1 cellular context compared by ENCODE assay signal in genomic region chr10:22386396-22386928, GRCh38.
TF ChIP-seq lines count a peak whose summit lies in the region.

No MANE protein-coding gene starts in this region.

TF ChIP-seq in K562, 482 proteins besides CTCF, POLR2A, EP300 and RAD21 (continued from another document and continues in another):
- TF ChIP-seq NELFE (IDR thresholded peaks at IDR 0.05; ENCODE audit: insufficient read depth, insufficient read length), result no peak
- TF ChIP-seq, protein P1, sequence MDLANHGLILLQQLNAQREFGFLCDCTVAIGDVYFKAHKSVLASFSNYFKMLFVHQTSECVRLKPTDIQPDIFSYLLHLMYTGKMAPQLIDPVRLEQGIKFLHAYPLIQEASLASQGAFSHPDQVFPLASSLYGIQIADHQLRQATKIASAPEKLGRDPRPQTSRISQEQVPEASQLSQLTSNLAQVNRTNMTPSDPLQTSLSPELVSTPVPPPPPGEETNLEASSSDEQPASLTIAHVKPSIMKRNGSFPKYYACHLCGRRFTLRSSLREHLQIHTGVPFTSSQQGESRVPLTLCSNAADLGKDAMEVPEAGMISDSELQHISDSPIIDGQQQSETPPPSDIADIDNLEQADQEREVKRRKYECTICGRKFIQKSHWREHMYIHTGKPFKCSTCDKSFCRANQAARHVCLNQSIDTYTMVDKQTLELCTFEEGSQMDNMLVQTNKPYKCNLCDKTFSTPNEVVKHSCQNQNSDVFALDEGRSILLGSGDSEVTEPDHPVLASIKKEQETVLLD (IDR thresholded peaks at IDR 0.05), result no peak
- no peak for TF ChIP-seq NFIC (IDR thresholded peaks at IDR 0.05)
- TF ChIP-seq, protein P2, sequence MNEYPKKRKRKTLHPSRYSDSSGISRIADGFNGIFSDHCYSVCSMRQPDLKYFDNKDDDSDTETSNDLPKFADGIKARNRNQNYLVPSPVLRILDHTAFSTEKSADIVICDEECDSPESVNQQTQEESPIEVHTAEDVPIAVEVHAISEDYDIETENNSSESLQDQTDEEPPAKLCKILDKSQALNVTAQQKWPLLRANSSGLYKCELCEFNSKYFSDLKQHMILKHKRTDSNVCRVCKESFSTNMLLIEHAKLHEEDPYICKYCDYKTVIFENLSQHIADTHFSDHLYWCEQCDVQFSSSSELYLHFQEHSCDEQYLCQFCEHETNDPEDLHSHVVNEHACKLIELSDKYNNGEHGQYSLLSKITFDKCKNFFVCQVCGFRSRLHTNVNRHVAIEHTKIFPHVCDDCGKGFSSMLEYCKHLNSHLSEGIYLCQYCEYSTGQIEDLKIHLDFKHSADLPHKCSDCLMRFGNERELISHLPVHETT (CRISPR knock-in tag; conservative IDR thresholded peaks at IDR 0.05 in 1 of 2, IDR thresholded peaks at IDR 0.05 in 1 of 2), result no peak
- TF ChIP-seq, protein P3, sequence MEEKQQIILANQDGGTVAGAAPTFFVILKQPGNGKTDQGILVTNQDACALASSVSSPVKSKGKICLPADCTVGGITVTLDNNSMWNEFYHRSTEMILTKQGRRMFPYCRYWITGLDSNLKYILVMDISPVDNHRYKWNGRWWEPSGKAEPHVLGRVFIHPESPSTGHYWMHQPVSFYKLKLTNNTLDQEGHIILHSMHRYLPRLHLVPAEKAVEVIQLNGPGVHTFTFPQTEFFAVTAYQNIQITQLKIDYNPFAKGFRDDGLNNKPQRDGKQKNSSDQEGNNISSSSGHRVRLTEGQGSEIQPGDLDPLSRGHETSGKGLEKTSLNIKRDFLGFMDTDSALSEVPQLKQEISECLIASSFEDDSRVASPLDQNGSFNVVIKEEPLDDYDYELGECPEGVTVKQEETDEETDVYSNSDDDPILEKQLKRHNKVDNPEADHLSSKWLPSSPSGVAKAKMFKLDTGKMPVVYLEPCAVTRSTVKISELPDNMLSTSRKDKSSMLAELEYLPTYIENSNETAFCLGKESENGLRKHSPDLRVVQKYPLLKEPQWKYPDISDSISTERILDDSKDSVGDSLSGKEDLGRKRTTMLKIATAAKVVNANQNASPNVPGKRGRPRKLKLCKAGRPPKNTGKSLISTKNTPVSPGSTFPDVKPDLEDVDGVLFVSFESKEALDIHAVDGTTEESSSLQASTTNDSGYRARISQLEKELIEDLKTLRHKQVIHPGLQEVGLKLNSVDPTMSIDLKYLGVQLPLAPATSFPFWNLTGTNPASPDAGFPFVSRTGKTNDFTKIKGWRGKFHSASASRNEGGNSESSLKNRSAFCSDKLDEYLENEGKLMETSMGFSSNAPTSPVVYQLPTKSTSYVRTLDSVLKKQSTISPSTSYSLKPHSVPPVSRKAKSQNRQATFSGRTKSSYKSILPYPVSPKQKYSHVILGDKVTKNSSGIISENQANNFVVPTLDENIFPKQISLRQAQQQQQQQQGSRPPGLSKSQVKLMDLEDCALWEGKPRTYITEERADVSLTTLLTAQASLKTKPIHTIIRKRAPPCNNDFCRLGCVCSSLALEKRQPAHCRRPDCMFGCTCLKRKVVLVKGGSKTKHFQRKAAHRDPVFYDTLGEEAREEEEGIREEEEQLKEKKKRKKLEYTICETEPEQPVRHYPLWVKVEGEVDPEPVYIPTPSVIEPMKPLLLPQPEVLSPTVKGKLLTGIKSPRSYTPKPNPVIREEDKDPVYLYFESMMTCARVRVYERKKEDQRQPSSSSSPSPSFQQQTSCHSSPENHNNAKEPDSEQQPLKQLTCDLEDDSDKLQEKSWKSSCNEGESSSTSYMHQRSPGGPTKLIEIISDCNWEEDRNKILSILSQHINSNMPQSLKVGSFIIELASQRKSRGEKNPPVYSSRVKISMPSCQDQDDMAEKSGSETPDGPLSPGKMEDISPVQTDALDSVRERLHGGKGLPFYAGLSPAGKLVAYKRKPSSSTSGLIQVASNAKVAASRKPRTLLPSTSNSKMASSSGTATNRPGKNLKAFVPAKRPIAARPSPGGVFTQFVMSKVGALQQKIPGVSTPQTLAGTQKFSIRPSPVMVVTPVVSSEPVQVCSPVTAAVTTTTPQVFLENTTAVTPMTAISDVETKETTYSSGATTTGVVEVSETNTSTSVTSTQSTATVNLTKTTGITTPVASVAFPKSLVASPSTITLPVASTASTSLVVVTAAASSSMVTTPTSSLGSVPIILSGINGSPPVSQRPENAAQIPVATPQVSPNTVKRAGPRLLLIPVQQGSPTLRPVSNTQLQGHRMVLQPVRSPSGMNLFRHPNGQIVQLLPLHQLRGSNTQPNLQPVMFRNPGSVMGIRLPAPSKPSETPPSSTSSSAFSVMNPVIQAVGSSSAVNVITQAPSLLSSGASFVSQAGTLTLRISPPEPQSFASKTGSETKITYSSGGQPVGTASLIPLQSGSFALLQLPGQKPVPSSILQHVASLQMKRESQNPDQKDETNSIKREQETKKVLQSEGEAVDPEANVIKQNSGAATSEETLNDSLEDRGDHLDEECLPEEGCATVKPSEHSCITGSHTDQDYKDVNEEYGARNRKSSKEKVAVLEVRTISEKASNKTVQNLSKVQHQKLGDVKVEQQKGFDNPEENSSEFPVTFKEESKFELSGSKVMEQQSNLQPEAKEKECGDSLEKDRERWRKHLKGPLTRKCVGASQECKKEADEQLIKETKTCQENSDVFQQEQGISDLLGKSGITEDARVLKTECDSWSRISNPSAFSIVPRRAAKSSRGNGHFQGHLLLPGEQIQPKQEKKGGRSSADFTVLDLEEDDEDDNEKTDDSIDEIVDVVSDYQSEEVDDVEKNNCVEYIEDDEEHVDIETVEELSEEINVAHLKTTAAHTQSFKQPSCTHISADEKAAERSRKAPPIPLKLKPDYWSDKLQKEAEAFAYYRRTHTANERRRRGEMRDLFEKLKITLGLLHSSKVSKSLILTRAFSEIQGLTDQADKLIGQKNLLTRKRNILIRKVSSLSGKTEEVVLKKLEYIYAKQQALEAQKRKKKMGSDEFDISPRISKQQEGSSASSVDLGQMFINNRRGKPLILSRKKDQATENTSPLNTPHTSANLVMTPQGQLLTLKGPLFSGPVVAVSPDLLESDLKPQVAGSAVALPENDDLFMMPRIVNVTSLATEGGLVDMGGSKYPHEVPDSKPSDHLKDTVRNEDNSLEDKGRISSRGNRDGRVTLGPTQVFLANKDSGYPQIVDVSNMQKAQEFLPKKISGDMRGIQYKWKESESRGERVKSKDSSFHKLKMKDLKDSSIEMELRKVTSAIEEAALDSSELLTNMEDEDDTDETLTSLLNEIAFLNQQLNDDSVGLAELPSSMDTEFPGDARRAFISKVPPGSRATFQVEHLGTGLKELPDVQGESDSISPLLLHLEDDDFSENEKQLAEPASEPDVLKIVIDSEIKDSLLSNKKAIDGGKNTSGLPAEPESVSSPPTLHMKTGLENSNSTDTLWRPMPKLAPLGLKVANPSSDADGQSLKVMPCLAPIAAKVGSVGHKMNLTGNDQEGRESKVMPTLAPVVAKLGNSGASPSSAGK (IDR thresholded peaks at IDR 0.05), result no peak
- TF ChIP-seq, protein P4, sequence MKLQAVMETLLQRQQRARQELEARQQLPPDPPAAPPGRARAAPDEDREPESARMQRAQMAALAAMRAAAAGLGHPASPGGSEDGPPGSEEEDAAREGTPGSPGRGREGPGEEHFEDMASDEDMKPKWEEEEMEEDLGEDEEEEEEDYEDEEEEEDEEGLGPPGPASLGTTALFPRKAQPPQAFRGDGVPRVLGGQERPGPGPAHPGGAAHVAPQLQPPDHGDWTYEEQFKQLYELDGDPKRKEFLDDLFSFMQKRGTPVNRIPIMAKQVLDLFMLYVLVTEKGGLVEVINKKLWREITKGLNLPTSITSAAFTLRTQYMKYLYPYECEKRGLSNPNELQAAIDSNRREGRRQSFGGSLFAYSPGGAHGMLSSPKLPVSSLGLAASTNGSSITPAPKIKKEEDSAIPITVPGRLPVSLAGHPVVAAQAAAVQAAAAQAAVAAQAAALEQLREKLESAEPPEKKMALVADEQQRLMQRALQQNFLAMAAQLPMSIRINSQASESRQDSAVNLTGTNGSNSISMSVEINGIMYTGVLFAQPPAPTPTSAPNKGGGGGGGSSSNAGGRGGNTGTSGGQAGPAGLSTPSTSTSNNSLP (IDR thresholded peaks at IDR 0.05; ENCODE audit: borderline replicate concordance, low read depth, low read length), result 0 out of 2 replicates have a peak, but pooled peaks have one; percentile 6
- no peak for TF ChIP-seq ZNF445 (CRISPR knock-in tag; IDR thresholded peaks at IDR 0.05; ENCODE audit: low read depth)
- no peak for TF ChIP-seq ZNF696 (CRISPR knock-in tag; conservative IDR thresholded peaks at IDR 0.05)
- peak; percentile 36; the same call in 1 of the 2 replicates for TF ChIP-seq TEAD4 (IDR thresholded peaks at IDR 0.05; ENCODE audit: low read length)
- no peak for TF ChIP-seq TEAD4 (CRISPR knock-in tag; IDR thresholded peaks at IDR 0.05; ENCODE audit: borderline replicate concordance)
- peak; percentile 44; the same call in 1 of the 2 replicates for TF ChIP-seq CEBPB (tag; IDR thresholded peaks at IDR 0.05)
- TF ChIP-seq, protein P5, sequence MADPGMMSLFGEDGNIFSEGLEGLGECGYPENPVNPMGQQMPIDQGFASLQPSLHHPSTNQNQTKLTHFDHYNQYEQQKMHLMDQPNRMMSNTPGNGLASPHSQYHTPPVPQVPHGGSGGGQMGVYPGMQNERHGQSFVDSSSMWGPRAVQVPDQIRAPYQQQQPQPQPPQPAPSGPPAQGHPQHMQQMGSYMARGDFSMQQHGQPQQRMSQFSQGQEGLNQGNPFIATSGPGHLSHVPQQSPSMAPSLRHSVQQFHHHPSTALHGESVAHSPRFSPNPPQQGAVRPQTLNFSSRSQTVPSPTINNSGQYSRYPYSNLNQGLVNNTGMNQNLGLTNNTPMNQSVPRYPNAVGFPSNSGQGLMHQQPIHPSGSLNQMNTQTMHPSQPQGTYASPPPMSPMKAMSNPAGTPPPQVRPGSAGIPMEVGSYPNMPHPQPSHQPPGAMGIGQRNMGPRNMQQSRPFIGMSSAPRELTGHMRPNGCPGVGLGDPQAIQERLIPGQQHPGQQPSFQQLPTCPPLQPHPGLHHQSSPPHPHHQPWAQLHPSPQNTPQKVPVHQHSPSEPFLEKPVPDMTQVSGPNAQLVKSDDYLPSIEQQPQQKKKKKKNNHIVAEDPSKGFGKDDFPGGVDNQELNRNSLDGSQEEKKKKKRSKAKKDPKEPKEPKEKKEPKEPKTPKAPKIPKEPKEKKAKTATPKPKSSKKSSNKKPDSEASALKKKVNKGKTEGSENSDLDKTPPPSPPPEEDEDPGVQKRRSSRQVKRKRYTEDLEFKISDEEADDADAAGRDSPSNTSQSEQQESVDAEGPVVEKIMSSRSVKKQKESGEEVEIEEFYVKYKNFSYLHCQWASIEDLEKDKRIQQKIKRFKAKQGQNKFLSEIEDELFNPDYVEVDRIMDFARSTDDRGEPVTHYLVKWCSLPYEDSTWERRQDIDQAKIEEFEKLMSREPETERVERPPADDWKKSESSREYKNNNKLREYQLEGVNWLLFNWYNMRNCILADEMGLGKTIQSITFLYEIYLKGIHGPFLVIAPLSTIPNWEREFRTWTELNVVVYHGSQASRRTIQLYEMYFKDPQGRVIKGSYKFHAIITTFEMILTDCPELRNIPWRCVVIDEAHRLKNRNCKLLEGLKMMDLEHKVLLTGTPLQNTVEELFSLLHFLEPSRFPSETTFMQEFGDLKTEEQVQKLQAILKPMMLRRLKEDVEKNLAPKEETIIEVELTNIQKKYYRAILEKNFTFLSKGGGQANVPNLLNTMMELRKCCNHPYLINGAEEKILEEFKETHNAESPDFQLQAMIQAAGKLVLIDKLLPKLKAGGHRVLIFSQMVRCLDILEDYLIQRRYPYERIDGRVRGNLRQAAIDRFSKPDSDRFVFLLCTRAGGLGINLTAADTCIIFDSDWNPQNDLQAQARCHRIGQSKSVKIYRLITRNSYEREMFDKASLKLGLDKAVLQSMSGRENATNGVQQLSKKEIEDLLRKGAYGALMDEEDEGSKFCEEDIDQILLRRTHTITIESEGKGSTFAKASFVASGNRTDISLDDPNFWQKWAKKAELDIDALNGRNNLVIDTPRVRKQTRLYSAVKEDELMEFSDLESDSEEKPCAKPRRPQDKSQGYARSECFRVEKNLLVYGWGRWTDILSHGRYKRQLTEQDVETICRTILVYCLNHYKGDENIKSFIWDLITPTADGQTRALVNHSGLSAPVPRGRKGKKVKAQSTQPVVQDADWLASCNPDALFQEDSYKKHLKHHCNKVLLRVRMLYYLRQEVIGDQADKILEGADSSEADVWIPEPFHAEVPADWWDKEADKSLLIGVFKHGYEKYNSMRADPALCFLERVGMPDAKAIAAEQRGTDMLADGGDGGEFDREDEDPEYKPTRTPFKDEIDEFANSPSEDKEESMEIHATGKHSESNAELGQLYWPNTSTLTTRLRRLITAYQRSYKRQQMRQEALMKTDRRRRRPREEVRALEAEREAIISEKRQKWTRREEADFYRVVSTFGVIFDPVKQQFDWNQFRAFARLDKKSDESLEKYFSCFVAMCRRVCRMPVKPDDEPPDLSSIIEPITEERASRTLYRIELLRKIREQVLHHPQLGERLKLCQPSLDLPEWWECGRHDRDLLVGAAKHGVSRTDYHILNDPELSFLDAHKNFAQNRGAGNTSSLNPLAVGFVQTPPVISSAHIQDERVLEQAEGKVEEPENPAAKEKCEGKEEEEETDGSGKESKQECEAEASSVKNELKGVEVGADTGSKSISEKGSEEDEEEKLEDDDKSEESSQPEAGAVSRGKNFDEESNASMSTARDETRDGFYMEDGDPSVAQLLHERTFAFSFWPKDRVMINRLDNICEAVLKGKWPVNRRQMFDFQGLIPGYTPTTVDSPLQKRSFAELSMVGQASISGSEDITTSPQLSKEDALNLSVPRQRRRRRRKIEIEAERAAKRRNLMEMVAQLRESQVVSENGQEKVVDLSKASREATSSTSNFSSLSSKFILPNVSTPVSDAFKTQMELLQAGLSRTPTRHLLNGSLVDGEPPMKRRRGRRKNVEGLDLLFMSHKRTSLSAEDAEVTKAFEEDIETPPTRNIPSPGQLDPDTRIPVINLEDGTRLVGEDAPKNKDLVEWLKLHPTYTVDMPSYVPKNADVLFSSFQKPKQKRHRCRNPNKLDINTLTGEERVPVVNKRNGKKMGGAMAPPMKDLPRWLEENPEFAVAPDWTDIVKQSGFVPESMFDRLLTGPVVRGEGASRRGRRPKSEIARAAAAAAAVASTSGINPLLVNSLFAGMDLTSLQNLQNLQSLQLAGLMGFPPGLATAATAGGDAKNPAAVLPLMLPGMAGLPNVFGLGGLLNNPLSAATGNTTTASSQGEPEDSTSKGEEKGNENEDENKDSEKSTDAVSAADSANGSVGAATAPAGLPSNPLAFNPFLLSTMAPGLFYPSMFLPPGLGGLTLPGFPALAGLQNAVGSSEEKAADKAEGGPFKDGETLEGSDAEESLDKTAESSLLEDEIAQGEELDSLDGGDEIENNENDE (IDR thresholded peaks at IDR 0.05; ENCODE audit: low read depth, low read length), result no peak
- no peak for TF ChIP-seq SAFB (IDR thresholded peaks at IDR 0.05; ENCODE audit: borderline replicate concordance, low read depth, low read length)
- TF ChIP-seq SREBF1 (IDR thresholded peaks at IDR 0.05; ENCODE audit: borderline replicate concordance, low read depth, low read length), result no peak
- TF ChIP-seq SMC3 (conservative IDR thresholded peaks at IDR 0.05; ENCODE audit: insufficient read depth, low read depth, low read length), result no peak
- TF ChIP-seq GABPB1 (CRISPR knock-in tag; IDR thresholded peaks at IDR 0.05), result no peak
- no peak for TF ChIP-seq SMAD1 (IDR thresholded peaks at IDR 0.05; ENCODE audit: low read depth, low read length, partially characterized antibody)
- peak; percentile 65; the same call in 1 of the 2 replicates for TF ChIP-seq FOXM1 (IDR thresholded peaks at IDR 0.05; ENCODE audit: low read depth)
- no peak for TF ChIP-seq FOXM1 (CRISPR knock-in tag; IDR thresholded peaks at IDR 0.05; ENCODE audit: low read depth)
- 0 out of 2 replicates have a peak, but pooled peaks have one; percentile 11 for TF ChIP-seq CEBPG (CRISPR knock-in tag; IDR thresholded peaks at IDR 0.05)
- TF ChIP-seq CEBPG (tag; conservative IDR thresholded peaks at IDR 0.05 in 1 of 2, IDR thresholded peaks at IDR 0.05 in 1 of 2), result no peak
- TF ChIP-seq ZBTB7A (IDR thresholded peaks at IDR 0.05; ENCODE audit: borderline replicate concordance, control insufficient read depth, low read depth, low read length), result no peak
- no peak for TF ChIP-seq ETV6 (IDR thresholded peaks at IDR 0.05; ENCODE audit: borderline replicate concordance in 1 of 2, low read depth in 2 of 2, low read length in 1 of 2)
- no peak for TF ChIP-seq ETV6 (CRISPR knock-in tag; IDR thresholded peaks at IDR 0.05; ENCODE audit: borderline replicate concordance)
- no peak for TF ChIP-seq FOS (IDR thresholded peaks at IDR 0.05; ENCODE audit: extremely low read depth, insufficient read length)
- TF ChIP-seq STAG1 (CRISPR knock-in tag; IDR thresholded peaks at IDR 0.05; ENCODE audit: borderline replicate concordance), result no peak
- peak; percentile 27; the same call in 1 of the 2 replicates for TF ChIP-seq PML (IDR thresholded peaks at IDR 0.05; ENCODE audit: low read length)
